ENCODE assay signal across 20 cellular contexts in genomic region chr19:33208904-33209843, GRCh38. TPM values are rescaled to one million over a fixed set of nuclear protein-coding genes. Genes with fewer than 3 reads are reported as not detected.
"Had no signal": no experiment of that assay in that cellular context is flagged by ENCODE, and none has a peak within 500 bp of the region (broad histone marks: within the 10 kb centered on the region; RNA-seq: fewer than 3 reads in every experiment).

No MANE protein-coding gene starts in this region.

- H3K9me3 ChIP-seq: ascending aorta, esophagus squamous epithelium, prostate gland, thoracic aorta had no signal

- FAIRE-seq: bronchial epithelial cell, colon, frontal cortex had no signal

- H3K4me1 ChIP-seq: ascending aorta, esophagus squamous epithelium, prostate gland had no signal

- DNase-seq: activated CD4-positive, alpha-beta memory T cell treated with anti-CD3 and anti-CD28 coated beads, Interleukin-2, amount 10 ng/mL, durations not matched to agents 7 days and 5 days; activated CD4-positive, CD25-positive, alpha-beta regulatory T cell treated with anti-CD3 and anti-CD28 coated beads, Interleukin-2, amount 50 U/mL, for 72 hours; activated naive CD4-positive, alpha-beta T cell; activated naive CD8-positive, alpha-beta T cell treated with anti-CD3 and anti-CD28 coated beads, Interleukin-2, amount 50 U/mL, for 24 hours; activated T-cell treated with anti-CD3 and anti-CD28 coated beads, Interleukin-2, amount 50 U/mL, for 72 hours; esophagus squamous epithelium; naive thymus-derived CD8-positive, alpha-beta T cell; stimulated activated CD4-positive, alpha-beta T cell treated with anti-CD3 and anti-CD28 coated beads, Interleukin-4, amount 100 ng/mL, for 1 hour; stimulated activated CD8-positive, alpha-beta memory T cell treated with anti-CD3 and anti-CD28 coated beads, Interleukin-4, amount 100 ng/mL, for 48 hours; T-helper 9 cell had no signal

- H3K4me3 ChIP-seq: ascending aorta, esophagus squamous epithelium, lung, prostate gland, thoracic aorta had no signal

- H3K36me3 ChIP-seq: thoracic aorta had no signal

- H3K27me3 ChIP-seq: ascending aorta, esophagus squamous epithelium had no signal

- H3K27ac ChIP-seq: ascending aorta, esophagus squamous epithelium, prostate gland, thoracic aorta had no signal

- ATAC-seq: activated naive CD8-positive, alpha-beta T cell treated with anti-CD3 and anti-CD28 coated beads, Interleukin-2, amount 50 U/mL, for 24 hours; activated T-cell treated with anti-CD3 and anti-CD28 coated beads, Interleukin-2, amount 50 U/mL, for 72 hours; naive thymus-derived CD8-positive, alpha-beta T cell had no signal

RNA-seq across cellular contexts. Expression of gene LRP3, which starts 15.0 kb away (rescaled TPM):
- total RNA-seq: activated CD4-positive, alpha-beta memory T cell treated with anti-CD3 and anti-CD28 coated beads, Interleukin-2, amount 10 ng/mL, durations not matched to agents 7 days and 5 days; naive thymus-derived CD8-positive, alpha-beta T cell had no signal
- polyA plus RNA-seq: naive thymus-derived CD8-positive, alpha-beta T cell had no signal

RNA-seq across cellular contexts. Expression of gene SLC7A10, which starts 16.5 kb away (rescaled TPM):
- total RNA-seq: activated CD4-positive, alpha-beta memory T cell treated with anti-CD3 and anti-CD28 coated beads, Interleukin-2, amount 10 ng/mL, durations not matched to agents 7 days and 5 days; activated T-cell treated with anti-CD3 and anti-CD28 coated beads, Interleukin-2, amount 50 U/mL, for 72 hours; ascending aorta; bronchial epithelial cell; esophagus squamous epithelium; kidney epithelial cell; mononuclear cell; naive thymus-derived CD8-positive, alpha-beta T cell; thoracic aorta; ureter had no signal
- polyA plus RNA-seq: naive thymus-derived CD8-positive, alpha-beta T cell had no signal
